29 cellular contexts compared by ENCODE assay signal in the genomic region with DNA sequence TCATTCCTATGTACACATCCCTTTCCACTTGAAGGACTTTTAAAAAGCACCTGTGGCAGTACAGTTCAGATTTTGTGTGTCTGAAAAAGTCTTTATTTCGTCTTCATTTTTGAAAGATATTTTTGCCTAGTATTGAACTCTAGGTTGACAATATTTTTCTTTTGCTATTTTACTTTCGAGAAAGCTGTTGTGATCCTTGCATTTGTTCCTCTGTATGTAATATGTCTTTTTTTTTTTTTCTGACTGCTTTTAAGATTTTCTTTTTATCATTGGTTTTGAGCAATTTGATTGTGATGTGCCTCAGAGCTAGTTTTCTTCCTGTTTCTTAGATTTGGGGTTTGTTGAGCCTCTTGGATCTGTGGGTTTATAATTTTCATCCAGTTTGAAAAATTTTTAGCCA. TPM values are rescaled to one million over a fixed set of nuclear protein-coding genes. Genes with fewer than 3 reads are reported as not detected.
DNase-seq lines count a peak whose midpoint lies in the region; ATAC-seq and FAIRE-seq lines count a peak whose summit lies in the region.
"Had no signal": no experiment of that assay in that cellular context is flagged by ENCODE, and none has a peak within 500 bp of the region (broad histone marks: within the 10 kb centered on the region; RNA-seq: fewer than 3 reads in every experiment).

No MANE protein-coding gene starts in this region.

- peaks cover 100% of the 10 kb centered on the region for H3K4me1 Mint-ChIP-seq in stimulated activated naive CD8-positive, alpha-beta T cell treated with anti-CD3 and anti-CD28 coated beads, Interleukin-15, Interleukin-2, amounts not matched to agents 100 ng/mL and 50 ng/mL, for 24 hours (ENCODE audit: low read depth)
- peaks cover 99% of the 10 kb centered on the region for H3K4me1 Mint-ChIP-seq in activated CD4-positive, alpha-beta memory T cell treated with anti-CD3 and anti-CD28 coated beads, Interleukin-2, amount 10 ng/mL, durations not matched to agents 7 days and 5 days
- peaks cover 100% of the 10 kb centered on the region for H3K4me1 Mint-ChIP-seq in central memory CD8-positive, alpha-beta T cell

- no peaks in the 10 kb centered on the region for H3K4me1 ChIP-seq in aorta (ENCODE audit: control insufficient read depth in 1 of 2, insufficient read depth in 2 of 2, low read length in 2 of 2)
- H3K4me1 ChIP-seq: pancreas had no signal

- no peaks in the 10 kb centered on the region for H3K9me3 Mint-ChIP-seq in stimulated activated naive CD8-positive, alpha-beta T cell treated with anti-CD3 and anti-CD28 coated beads, Interleukin-15, Interleukin-2, amounts not matched to agents 100 ng/mL and 50 ng/mL, for 24 hours
- H3K9me3 Mint-ChIP-seq in activated CD4-positive, alpha-beta memory T cell treated with anti-CD3 and anti-CD28 coated beads, Interleukin-2, amount 10 ng/mL, durations not matched to agents 7 days and 5 days, result peaks cover 2% of the 10 kb centered on the region
- no peaks in the 10 kb centered on the region for H3K9me3 Mint-ChIP-seq in central memory CD8-positive, alpha-beta T cell
- H3K9me3 Mint-ChIP-seq: dendritic cell treated with granulocyte-macrophage colony-stimulating factor and Interleukin-4, amounts not matched to agents 40 ng/mL and 50 ng/mL, for 4 days had no signal

- peaks cover 85% of the 10 kb centered on the region for H3K36me3 Mint-ChIP-seq in stimulated activated naive CD8-positive, alpha-beta T cell treated with anti-CD3 and anti-CD28 coated beads, Interleukin-15, Interleukin-2, amounts not matched to agents 100 ng/mL and 50 ng/mL, for 24 hours (ENCODE audit: low read depth)
- peaks cover 97% of the 10 kb centered on the region for H3K36me3 Mint-ChIP-seq in activated CD4-positive, alpha-beta memory T cell treated with anti-CD3 and anti-CD28 coated beads, Interleukin-2, amount 10 ng/mL, durations not matched to agents 7 days and 5 days (ENCODE audit: low read depth)
- H3K36me3 Mint-ChIP-seq in central memory CD8-positive, alpha-beta T cell (ENCODE audit: insufficient read depth), result peaks cover 82% of the 10 kb centered on the region

- no peaks in the 10 kb centered on the region for H3K27me3 ChIP-seq in aorta (ENCODE audit: control insufficient read depth in 1 of 2, insufficient read depth in 2 of 2, low read length in 1 of 2)
- H3K27me3 ChIP-seq: pancreas, thyroid gland had no signal

- 88% methylated on average over 2 of the region's 2 CpGs for WGBS in aorta, 2 donors

- POLR2A ChIA-PET in activated CD4-positive, alpha-beta memory T cell treated with anti-CD3 and anti-CD28 coated beads, Interleukin-2, amount 10 ng/mL, durations not matched to agents 7 days and 5 days (lab: Charles Lee), result interaction anchor here (1.0 to 35.1 kb wide), 3 partner anchors 7 to 47 kb away, joined by 6 to 1149 read pairs (median 1149); a partner anchor contains a TSS

- peak overlapping the region; percentile 89 for H3K27ac Mint-ChIP-seq in stimulated activated naive CD8-positive, alpha-beta T cell treated with anti-CD3 and anti-CD28 coated beads, Interleukin-15, Interleukin-2, amounts not matched to agents 100 ng/mL and 50 ng/mL, for 24 hours
- peak overlapping the region; percentile 48 for H3K27ac Mint-ChIP-seq in activated CD4-positive, alpha-beta memory T cell treated with anti-CD3 and anti-CD28 coated beads, Interleukin-2, amount 10 ng/mL, durations not matched to agents 7 days and 5 days
- H3K27ac Mint-ChIP-seq in central memory CD8-positive, alpha-beta T cell (ENCODE audit: low read depth), result peak overlapping the region; percentile 99
- H3K27ac Mint-ChIP-seq: activated B cell treated with CpG ODN at 0.5 μM for 24 hours, HFFc6, nephron progenitor cell had no signal

- H3K27ac ChIP-seq in aorta (ENCODE audit: low read depth in 1 of 2, low read length in 2 of 2), result no peak overlapping the region
- H3K27ac ChIP-seq: pancreas, thyroid gland had no signal

- no peak for DNase-seq in stimulated activated naive CD8-positive, alpha-beta T cell treated with anti-CD3 and anti-CD28 coated beads, Interleukin-15, Interleukin-2, amounts not matched to agents 100 U/mL and 50 U/mL, for 24 hours
- no peak for DNase-seq in activated CD4-positive, alpha-beta memory T cell treated with anti-CD3 and anti-CD28 coated beads, Interleukin-2, amount 10 ng/mL, durations not matched to agents 7 days and 5 days
- no peak for DNase-seq in central memory CD8-positive, alpha-beta T cell (ENCODE audit: low spot score in 2 of 2)
- DNase-seq in aorta (no peak), HTR-8/SVneo (ENCODE audit: insufficient read length, low spot score) (no peak), MV-4-11 (lab: John Stamatoyannopoulos, UW) (no peak)
- DNase-seq: activated B cell treated with CpG ODN at 0.5 μM for 24 hours; activated effector memory CD4-positive, alpha-beta T cell treated with anti-CD3 and anti-CD28 coated beads, Interleukin-2, amount 50 U/mL, for 16 hours; DMS153; HFFc6; left ventricle myocardium superior; MM.1S; NCI-H1436; NCI-H446; nephron progenitor cell; pancreas; right cardiac atrium; SK-N-SH; stimulated activated CD4-positive, alpha-beta T cell treated with anti-CD3 and anti-CD28 coated beads, Interleukin-4, amount 100 ng/mL, for 4 hours; stimulated activated naive CD4-positive, alpha-beta T cell treated with Interleukin-2 at 50 U/mL for 16 hours; T1000; thyroid gland had no signal

- no peaks in the 10 kb centered on the region for H3K36me3 ChIP-seq in aorta (ENCODE audit: control insufficient read depth in 1 of 2, insufficient read depth in 2 of 2, low read length in 1 of 2)
- H3K36me3 ChIP-seq: pancreas, thyroid gland had no signal

- intact Hi-C loops in aorta (cut with DNase I), result no loop called here

- H3K9me3 ChIP-seq in aorta (ENCODE audit: control insufficient read depth, low read length), result peaks cover 1% of the 10 kb centered on the region
- H3K9me3 ChIP-seq: pancreas, thyroid gland had no signal

- H3K4me3 Mint-ChIP-seq in stimulated activated naive CD8-positive, alpha-beta T cell treated with anti-CD3 and anti-CD28 coated beads, Interleukin-15, Interleukin-2, amounts not matched to agents 100 ng/mL and 50 ng/mL, for 24 hours, result peak overlapping the region; percentile 30
- no peak overlapping the region for H3K4me3 Mint-ChIP-seq in activated CD4-positive, alpha-beta memory T cell treated with anti-CD3 and anti-CD28 coated beads, Interleukin-2, amount 10 ng/mL, durations not matched to agents 7 days and 5 days
- H3K4me3 Mint-ChIP-seq in central memory CD8-positive, alpha-beta T cell, result peak overlapping the region; percentile 63
- H3K4me3 Mint-ChIP-seq: activated B cell treated with CpG ODN at 0.5 μM for 24 hours; dendritic cell treated with granulocyte-macrophage colony-stimulating factor and Interleukin-4, amounts not matched to agents 40 ng/mL and 50 ng/mL, for 4 days; HFFc6; nephron progenitor cell had no signal

- no peak for FAIRE-seq in HTR-8/SVneo (lab: Jason Lieb, UNC)
- FAIRE-seq: astrocyte, endothelial cell of umbilical vein, islet of Langerhans, pancreas had no signal

- H3K4me3 ChIP-seq in aorta (ENCODE audit: low read length in 2 of 2), result no peak overlapping the region
- H3K4me3 ChIP-seq: pancreas, thyroid gland had no signal

- CTCF ChIA-PET in activated CD4-positive, alpha-beta memory T cell treated with anti-CD3 and anti-CD28 coated beads, Interleukin-2, amount 10 ng/mL, durations not matched to agents 7 days and 5 days (lab: Charles Lee), result interaction anchor here (1.1 to 2.1 kb wide), 2 partner anchors 14 to 55 kb away, joined by 4 to 7 read pairs; a partner anchor contains a TSS

- H3K27me3 Mint-ChIP-seq in stimulated activated naive CD8-positive, alpha-beta T cell treated with anti-CD3 and anti-CD28 coated beads, Interleukin-15, Interleukin-2, amounts not matched to agents 100 ng/mL and 50 ng/mL, for 24 hours, result no peaks in the 10 kb centered on the region
- H3K27me3 Mint-ChIP-seq in activated CD4-positive, alpha-beta memory T cell treated with anti-CD3 and anti-CD28 coated beads, Interleukin-2, amount 10 ng/mL, durations not matched to agents 7 days and 5 days, result no peaks in the 10 kb centered on the region
- H3K27me3 Mint-ChIP-seq in central memory CD8-positive, alpha-beta T cell, result no peaks in the 10 kb centered on the region
- H3K27me3 Mint-ChIP-seq: dendritic cell treated with granulocyte-macrophage colony-stimulating factor and Interleukin-4, amounts not matched to agents 40 ng/mL and 50 ng/mL, for 4 days had no signal

- no peak for ATAC-seq in stimulated activated naive CD8-positive, alpha-beta T cell treated with anti-CD3 and anti-CD28 coated beads, Interleukin-15, Interleukin-2, amounts not matched to agents 100 U/mL and 50 U/mL, for 24 hours
- ATAC-seq in central memory CD8-positive, alpha-beta T cell (replicated peaks; ENCODE audit: extremely low read depth, poor library complexity, severe bottlenecking), result no peak
- ATAC-seq in aorta (ENCODE audit: low FRiP score), result no peak
- ATAC-seq: left ventricle myocardium superior, pancreas, right cardiac atrium had no signal

RNA-seq across cellular contexts. Expression of a gene that starts 13.3 kb away (rescaled TPM):
- total RNA-seq in activated CD4-positive, alpha-beta memory T cell treated with anti-CD3 and anti-CD28 coated beads, Interleukin-2, amount 10 ng/mL, durations not matched to agents 7 days and 5 days, result 100 to 1,000 TPM; 304 to 313 TPM
- total RNA-seq in aorta, result 10 to 100 TPM; 25.7 to 58.8 TPM
- 10 to 100 TPM in 1 of 2 donors, 1 to 10 TPM in 1; 2.1 to 16.9 TPM for polyA plus RNA-seq in aorta
- total RNA-seq: endothelial cell of umbilical vein, HFFc6 had no signal
- polyA plus RNA-seq: endothelial cell of umbilical vein, SK-N-SH had no signal

RNA-seq across cellular contexts. Expression of a gene that starts 51.4 kb away (rescaled TPM):
- total RNA-seq in activated CD4-positive, alpha-beta memory T cell treated with anti-CD3 and anti-CD28 coated beads, Interleukin-2, amount 10 ng/mL, durations not matched to agents 7 days and 5 days, result not detected
- total RNA-seq in aorta, result not detected
- not detected for polyA plus RNA-seq in aorta
- total RNA-seq: activated B cell treated with CpG ODN at 0.5 μM for 24 hours, astrocyte, endothelial cell of umbilical vein, HFFc6, left ventricle myocardium superior, OCI-LY7, pancreas, thyroid gland had no signal
- polyA plus RNA-seq: endothelial cell of umbilical vein, IgD-negative memory B cell, SK-N-SH had no signal

Comparison
In these comparisons a context has a peak if more than half of its experiments do, and no peak if none do; other contexts are left out.
1. H3K27ac Mint-ChIP-seq: peak in every context shown above with its lines; median percentile 99 in central memory CD8-positive, alpha-beta T cell; 89 in stimulated activated naive CD8-positive, alpha-beta T cell treated with anti-CD3 and anti-CD28 coated beads, Interleukin-15, Interleukin-2, amounts not matched to agents 100 ng/mL and 50 ng/mL, for 24 hours; 48 in activated CD4-positive, alpha-beta memory T cell treated with anti-CD3 and anti-CD28 coated beads, Interleukin-2, amount 10 ng/mL, durations not matched to agents 7 days and 5 days.
2. RNA of a gene that starts 13.3 kb away (total RNA-seq): 304 to 313 TPM in activated CD4-positive, alpha-beta memory T cell treated with anti-CD3 and anti-CD28 coated beads, Interleukin-2, amount 10 ng/mL, durations not matched to agents 7 days and 5 days; 25.7 to 58.8 TPM in aorta; every median in the first group is over 4 times any median in the second.